26 cellular contexts compared by ENCODE assay signal in genomic region chr6:132952998-132953397, GRCh38.
"Had no signal": no experiment of that assay in that cellular context is flagged by ENCODE, and none has a peak within 500 bp of the region (broad histone marks: within the 10 kb centered on the region; RNA-seq: fewer than 3 reads in every experiment).

No MANE protein-coding gene starts in this region.

- H3K27ac ChIP-seq: coronary artery, foreskin keratinocyte, heart left ventricle, neural progenitor cell, ovary, right lobe of liver, skin epidermis, testis, tibial nerve, upper lobe of right lung, vagina had no signal

- H3K4me3 Mint-ChIP-seq: endodermal cell; natural killer cell; neural progenitor cell; stimulated activated naive B cell treated with anti-CD40 and anti-IgM and Interleukin-4, amounts not matched to agents 10 μg/mL and 1 μg/mL and 100 μg/mL, for 72 hours; stimulated activated naive CD8-positive, alpha-beta T cell treated with anti-CD3 and anti-CD28 coated beads, Interleukin-15, amount 100 ng/mL, for 72 hours had no signal

- H3K4me2 ChIP-seq: neural progenitor cell had no signal

- H3K4me1 Mint-ChIP-seq: endodermal cell; natural killer cell; stimulated activated naive B cell treated with anti-CD40 and anti-IgM and Interleukin-4, amounts not matched to agents 10 μg/mL and 1 μg/mL and 100 μg/mL, for 72 hours; stimulated activated naive CD8-positive, alpha-beta T cell treated with anti-CD3 and anti-CD28 coated beads, Interleukin-15, amount 100 ng/mL, for 72 hours had no signal

- H3K27me3 ChIP-seq: foreskin keratinocyte, neural progenitor cell, ovary, testis, tibial nerve, vagina had no signal

- H3K4me3 ChIP-seq: coronary artery, heart left ventricle, neural progenitor cell, ovary, right lobe of liver, skin epidermis, testis, tibial nerve, upper lobe of right lung, vagina had no signal

- H3K27ac Mint-ChIP-seq: endodermal cell; natural killer cell; neural progenitor cell; progenitor cell of endocrine pancreas; stimulated activated naive B cell treated with anti-CD40 and anti-IgM and Interleukin-4, amounts not matched to agents 10 μg/mL and 1 μg/mL and 100 μg/mL, for 72 hours; stimulated activated naive CD8-positive, alpha-beta T cell treated with anti-CD3 and anti-CD28 coated beads, Interleukin-15, amount 100 ng/mL, for 72 hours had no signal

- H3K36me3 Mint-ChIP-seq: natural killer cell; neural progenitor cell; stimulated activated naive B cell treated with anti-CD40 and anti-IgM and Interleukin-4, amounts not matched to agents 10 μg/mL and 1 μg/mL and 100 μg/mL, for 72 hours had no signal

- FAIRE-seq: endothelial cell of umbilical vein, islet of Langerhans had no signal

- H3K9ac ChIP-seq: neural progenitor cell had no signal

- H3K4me1 ChIP-seq: foreskin keratinocyte, heart left ventricle, neural progenitor cell, right lobe of liver, testis, tibial nerve, upper lobe of right lung, vagina had no signal

- H3K36me3 ChIP-seq: heart left ventricle, neural progenitor cell, ovary, right lobe of liver, tibial nerve, upper lobe of right lung, vagina had no signal

- H3K9me3 Mint-ChIP-seq: endodermal cell; natural killer cell; neural progenitor cell; stimulated activated naive B cell treated with anti-CD40 and anti-IgM and Interleukin-4, amounts not matched to agents 10 μg/mL and 1 μg/mL and 100 μg/mL, for 72 hours; stimulated activated naive CD8-positive, alpha-beta T cell treated with anti-CD3 and anti-CD28 coated beads, Interleukin-15, amount 100 ng/mL, for 72 hours had no signal

- DNase-seq: effector CD4-positive, alpha-beta T cell; endodermal cell; erythroblast; foreskin keratinocyte; heart left ventricle; hippocampal formation; kidney glomerular epithelial cell; mammary epithelial cell; natural killer cell; nucleus accumbens; ovary; right lobe of liver; stimulated activated CD4-positive, alpha-beta T cell treated with anti-CD3 and anti-CD28 coated beads, Interleukin-2, amount 100 ng/mL, for 24 hours; stimulated activated CD4-positive, alpha-beta T cell treated with anti-CD3 and anti-CD28 coated beads, Interleukin-4, amount 100 ng/mL, for 4 hours; stimulated activated naive B cell treated with anti-CD40 and anti-IgM and Interleukin-4, amounts not matched to agents 10 μg/mL and 1 μg/mL and 100 μg/mL, for 72 hours; stimulated activated naive CD8-positive, alpha-beta T cell treated with anti-CD3 and anti-CD28 coated beads, Interleukin-15, amount 100 ng/mL, for 72 hours; testis; upper lobe of right lung had no signal

- H3K9me3 ChIP-seq: heart left ventricle, ovary, right lobe of liver, testis, tibial nerve, upper lobe of right lung, vagina had no signal
